8 cellular contexts compared by ENCODE assay signal in the genomic region with DNA sequence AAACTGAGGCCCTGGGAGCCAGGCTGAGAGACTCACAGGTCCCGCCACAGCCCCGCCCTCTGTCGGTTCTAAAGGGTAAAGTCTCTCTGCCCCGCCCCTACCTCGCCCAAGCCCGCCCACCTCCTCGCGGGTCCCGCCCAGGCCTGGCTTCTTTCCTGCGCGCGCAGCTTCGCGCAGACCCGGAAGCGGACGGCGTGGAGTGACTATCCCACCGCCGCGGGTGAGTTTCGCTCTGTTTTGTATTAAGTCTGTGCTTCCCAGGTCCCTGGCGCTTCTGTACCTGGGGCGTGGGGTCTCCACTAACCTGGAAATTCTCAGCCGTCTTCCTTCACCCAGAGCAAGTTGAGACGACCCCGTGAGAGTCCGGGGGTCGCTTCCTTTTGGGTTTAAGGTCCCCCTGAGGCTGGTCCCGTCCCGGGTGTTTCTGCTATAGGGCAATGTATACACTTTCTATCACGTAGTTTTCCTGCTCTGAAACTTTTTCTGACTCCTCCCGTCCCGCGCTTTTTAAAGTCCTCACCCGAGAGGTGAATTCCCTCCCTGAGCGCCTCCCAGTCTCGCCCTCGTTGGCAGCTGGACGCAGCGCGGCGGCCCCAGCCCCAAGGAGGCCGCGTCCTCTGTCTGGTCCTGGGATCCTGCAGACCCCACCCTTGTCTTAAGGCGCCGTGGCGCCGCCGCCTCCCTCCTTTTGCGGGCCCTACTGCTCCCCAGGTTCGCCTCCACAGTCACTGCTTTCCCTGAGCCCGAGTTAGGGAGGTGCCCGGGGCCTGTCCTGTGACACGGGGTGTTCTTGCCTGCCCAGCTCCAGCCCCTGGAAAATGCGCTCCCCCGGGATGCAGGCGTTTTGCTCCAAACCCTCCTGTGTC. TPM values are rescaled to one million over a fixed set of nuclear protein-coding genes. Genes with fewer than 3 reads are reported as not detected.
DNase-seq lines count a peak whose midpoint lies in the region; TF ChIP-seq lines count a peak whose summit lies in the region.

TSS of gene ZNF765 (plus strand) at position 176 of the 866 bp plus-strand sequence. CDS start 2,867 bp downstream, outside the sequence.

- no peaks in the 10 kb centered on the region for H3K27me3 ChIP-seq in GM06990 (replicated peaks; ENCODE audit: control insufficient read depth, insufficient read depth, low read length)
- no peaks in the 10 kb centered on the region for H3K27me3 ChIP-seq in SK-N-SH (ENCODE audit: insufficient read depth)
- H3K27me3 ChIP-seq in osteoblast (ENCODE audit: insufficient read depth, low read length) = no peaks in the 10 kb centered on the region
- H3K27me3 ChIP-seq in testis = no peaks in the 10 kb centered on the region

- peaks cover 39% of the 10 kb centered on the region for H3K4me1 Mint-ChIP-seq in activated naive CD4-positive, alpha-beta T cell treated with anti-CD3 and anti-CD28 coated beads, Interleukin-2, amount 50 U/mL, for 24 hours
- peaks cover 12% of the 10 kb centered on the region for H3K4me1 Mint-ChIP-seq in glutamatergic neuron (ENCODE audit: low read depth, unreplicated experiment)

- intact Hi-C loops in testis (cut with DNase I; ENCODE audit: low total_unique reads) = no loop called here

- H3K4me3 Mint-ChIP-seq in activated naive CD4-positive, alpha-beta T cell treated with anti-CD3 and anti-CD28 coated beads, Interleukin-2, amount 50 U/mL, for 24 hours = peak within 1 kb of the TSS; percentile 95
- H3K4me3 Mint-ChIP-seq in glutamatergic neuron (ENCODE audit: unreplicated experiment) = peak within 1 kb of the TSS; percentile 96

- H3F3A ChIP-seq in SK-N-SH (replicated peaks; ENCODE audit: insufficient read depth) = peaks cover 10% of the 10 kb centered on the region

- no peaks in the 10 kb centered on the region for H3K9me2 ChIP-seq in SK-N-SH

- 0 out of 2 replicates have a peak, but pooled peaks have one; percentile 22 for TF ChIP-seq RAD21 in SK-N-SH (IDR thresholded peaks at IDR 0.05; ENCODE audit: low read length)

- H3K27me3 Mint-ChIP-seq in activated naive CD4-positive, alpha-beta T cell treated with anti-CD3 and anti-CD28 coated beads, Interleukin-2, amount 50 U/mL, for 24 hours = no peaks in the 10 kb centered on the region
- H3K27me3 Mint-ChIP-seq in glutamatergic neuron (ENCODE audit: unreplicated experiment) = peaks cover 5% of the 10 kb centered on the region

- H3K4me2 ChIP-seq in SK-N-SH = peak within 1 kb of the TSS; percentile 95
- H3K4me2 ChIP-seq in osteoblast (ENCODE audit: insufficient read depth, low read length) = peak within 1 kb of the TSS; percentile 97

- WGBS in SK-N-SH (ENCODE audit: low lambda C conversion rate) = 1% methylated on average over 30 of the region's 58 CpGs
- WGBS in testis, 2 donors = 0% methylated on average over 51 to 58 of the region's 58 CpGs

- DNase-seq in GM06990 (ENCODE audit: extremely low read depth, insufficient read length) (peak; percentile 90), HEK293T (ENCODE audit: extremely low spot score) (peak; percentile 88), NB4 (ENCODE audit: low read depth) (peak; percentile 89), SK-N-SH (peak; percentile 96), glutamatergic neuron (peak; percentile 97), osteoblast (ENCODE audit: insufficient read length, low spot score, missing footprints) (peak; percentile 97), testis (peak; percentile 98)

- H4K20me1 ChIP-seq in SK-N-SH (ENCODE audit: insufficient read depth) (no peaks in the 10 kb centered on the region), osteoblast (ENCODE audit: insufficient read depth, low read length) (no peaks in the 10 kb centered on the region)

- no peak for TF ChIP-seq EP300 in SK-N-SH (IDR thresholded peaks at IDR 0.05; ENCODE audit: borderline replicate concordance in 1 of 2, low read depth in 1 of 2, low read length in 1 of 2)

- peaks cover 20% of the 10 kb centered on the region for H3K79me2 ChIP-seq in SK-N-SH (ENCODE audit: insufficient read depth)
- H3K79me2 ChIP-seq in osteoblast (ENCODE audit: insufficient read depth, low read length) = peaks cover 19% of the 10 kb centered on the region

- peak; percentile 87 for TF ChIP-seq POLR2A in NB4 (IDR thresholded peaks at IDR 0.05; ENCODE audit: extremely low read depth, insufficient read length)
- peak; percentile 36 for TF ChIP-seq POLR2A in testis (IDR thresholded peaks at IDR 0.05)

- peak; percentile 50 for TF ChIP-seq CTCF in GM06990 (IDR thresholded peaks at IDR 0.05; ENCODE audit: insufficient read depth, low read length, poor library complexity, severe bottlenecking)
- TF ChIP-seq CTCF in NB4 (IDR thresholded peaks at IDR 0.05; ENCODE audit: low read depth, low read length) = peak; percentile 2
- TF ChIP-seq CTCF in SK-N-SH (IDR thresholded peaks at IDR 0.05) = peak; percentile 46
- TF ChIP-seq CTCF in glutamatergic neuron (IDR thresholded peaks at IDR 0.05; ENCODE audit: partially characterized antibody, unreplicated experiment) = peak; percentile 82
- TF ChIP-seq CTCF in osteoblast (IDR thresholded peaks at IDR 0.05; ENCODE audit: extremely low read depth, low read depth, low read length) = peak; percentile 29
- peak; percentile 50 to 57 (median 55) for TF ChIP-seq CTCF in testis (IDR thresholded peaks at IDR 0.05)

- peak within 1 kb of the TSS; percentile 77 for H3K9ac ChIP-seq in SK-N-SH

- peaks cover 0 to 11% of the 10 kb centered on the region in 2 experiments; a peak in 1 of 4 replicates for H3K4me1 ChIP-seq in SK-N-SH (ENCODE audit: control insufficient read depth in 1 of 2, insufficient read depth in 2 of 2, low read depth in 1 of 2, low read length in 1 of 2)
- H3K4me1 ChIP-seq in osteoblast (ENCODE audit: insufficient read depth, low read length) = peaks cover 12% of the 10 kb centered on the region
- H3K4me1 ChIP-seq in testis = peaks cover 9% of the 10 kb centered on the region

- CTCF ChIA-PET in HEK293T (lab: Yijun Ruan, JAX) (no interaction called here), SK-N-SH (lab: Yijun Ruan, JAX) (interaction anchor here (1.0 to 1.6 kb wide), 5 partner anchors 30 to 351 kb away, joined by 3 to 5 read pairs (median 3); no protein-coding TSS in a partner anchor)

- H2AFZ ChIP-seq in SK-N-SH (ENCODE audit: low read depth) (peak within 1 kb of the TSS; percentile 99), osteoblast (ENCODE audit: low read length) (peak within 1 kb of the TSS; percentile 96)

- H3K9me3 Mint-ChIP-seq in activated naive CD4-positive, alpha-beta T cell treated with anti-CD3 and anti-CD28 coated beads, Interleukin-2, amount 50 U/mL, for 24 hours = peaks cover 3% of the 10 kb centered on the region
- peaks cover 11% of the 10 kb centered on the region for H3K9me3 Mint-ChIP-seq in glutamatergic neuron (ENCODE audit: unreplicated experiment)

- peaks cover 3% of the 10 kb centered on the region for H3K36me3 ChIP-seq in GM06990 (ENCODE audit: control insufficient read depth, insufficient read depth, low read length)
- peaks cover 0 to 19% of the 10 kb centered on the region in 2 experiments for H3K36me3 ChIP-seq in SK-N-SH (replicated peaks in 1 of 2; ENCODE audit: control insufficient read depth in 1 of 2, insufficient read depth in 2 of 2, low read length in 1 of 2)
- peaks cover 13% of the 10 kb centered on the region for H3K36me3 ChIP-seq in osteoblast (ENCODE audit: insufficient read depth, low read length)
- peaks cover 4% of the 10 kb centered on the region for H3K36me3 ChIP-seq in testis (ENCODE audit: low read depth, missing control alignments)

- peak within 1 kb of the TSS; percentile 94 for H3K27ac Mint-ChIP-seq in activated naive CD4-positive, alpha-beta T cell treated with anti-CD3 and anti-CD28 coated beads, Interleukin-2, amount 50 U/mL, for 24 hours
- H3K27ac Mint-ChIP-seq in glutamatergic neuron (ENCODE audit: unreplicated experiment) = peak within 1 kb of the TSS; percentile 97

- peak within 1 kb of the TSS; percentile 64 to 83 for H3K27ac ChIP-seq in SK-N-SH (ENCODE audit: low read depth in 2 of 2, low read length in 1 of 2)
- peak within 1 kb of the TSS; percentile 70 for H3K27ac ChIP-seq in osteoblast (ENCODE audit: low read depth, low read length)
- peak within 1 kb of the TSS; percentile 63 to 84 for H3K27ac ChIP-seq in testis

- peaks cover 14% of the 10 kb centered on the region for H3K36me3 Mint-ChIP-seq in activated naive CD4-positive, alpha-beta T cell treated with anti-CD3 and anti-CD28 coated beads, Interleukin-2, amount 50 U/mL, for 24 hours
- no peaks in the 10 kb centered on the region for H3K36me3 Mint-ChIP-seq in glutamatergic neuron (ENCODE audit: unreplicated experiment)

- POLR2A ChIA-PET in HEK293T (lab: Yijun Ruan, JAX) (no interaction called here), SK-N-SH (lab: Yijun Ruan, JAX) (no interaction called here)

- no peaks in the 10 kb centered on the region for H3K9me3 ChIP-seq in SK-N-SH
- no peaks in the 10 kb centered on the region for H3K9me3 ChIP-seq in osteoblast (ENCODE audit: low read depth, low read length)
- no peaks in the 10 kb centered on the region for H3K9me3 ChIP-seq in testis

- H3K4me3 ChIP-seq in GM06990 (replicated peaks; ENCODE audit: low read depth, low read length) = peak within 1 kb of the TSS; percentile 73
- peak within 1 kb of the TSS; percentile 86 for H3K4me3 ChIP-seq in NB4 (ENCODE audit: low read depth, low read length)
- H3K4me3 ChIP-seq in SK-N-SH (ENCODE audit: low read depth in 2 of 2, low read length in 1 of 2) = peak within 1 kb of the TSS; percentile 65 to 80
- H3K4me3 ChIP-seq in osteoblast (ENCODE audit: insufficient read depth, low read length) = peak within 1 kb of the TSS; percentile 92
- peak within 1 kb of the TSS; percentile 76 to 85 for H3K4me3 ChIP-seq in testis

TF ChIP-seq in HEK293T, 16 proteins besides CTCF, POLR2A, EP300 and RAD21:
- TF ChIP-seq L3MBTL2 (conservative IDR thresholded peaks at IDR 0.05) = peak; percentile 25; the same call in 1 of the 2 replicates
- TF ChIP-seq ELF4 (IDR thresholded peaks at IDR 0.05) = peak; percentile 86
- no peak for TF ChIP-seq NFRKB (IDR thresholded peaks at IDR 0.05)
- TF ChIP-seq LEF1 (IDR thresholded peaks at IDR 0.05; ENCODE audit: borderline replicate concordance) = no peak

TF ChIP-seq in SK-N-SH, 30 proteins besides CTCF, POLR2A, EP300 and RAD21 (continues in another document):
- no peak for TF ChIP-seq FOXM1 (IDR thresholded peaks at IDR 0.05; ENCODE audit: low read depth)
- no peak for TF ChIP-seq TAF1 (IDR thresholded peaks at IDR 0.05; ENCODE audit: borderline replicate concordance, low read depth, low read length)
- no peak for TF ChIP-seq GABPA (IDR thresholded peaks at IDR 0.05; ENCODE audit: low read depth)

RNA-seq across cellular contexts. Expression of gene ZNF765, which starts in this region (rescaled TPM):
- polyA plus RNA-seq in SK-N-SH (2012; rRNA removed) = 2.3 and 3.5 TPM in 2 replicates
- 2.1 and 2.4 TPM in 2 replicates for polyA plus RNA-seq in SK-N-SH (2012; cell fraction: cytosol; rRNA removed)
- 9.0 and 9.2 TPM in 2 replicates for polyA plus RNA-seq in SK-N-SH (2012; cell fraction: nucleus; rRNA removed)
- 21.4 TPM for total RNA-seq in glutamatergic neuron (ENCODE audit: unreplicated experiment)
- total RNA-seq in osteoblast = 15.6 TPM in 2 replicates
- total RNA-seq in testis = 10 to 100 TPM; 21.9 to 22.4 TPM
- 6.5 TPM for polyA plus RNA-seq in testis (ENCODE audit: insufficient read depth, low read depth, low replicate concordance)

Comparison
In these comparisons a context has a peak if more than half of its experiments do, and no peak if none do; other contexts are left out.
1. Peak in every context shown above with its lines: DNase-seq, H3K4me3 ChIP-seq and H3K27ac ChIP-seq.
2. CTCF ChIP-seq: peak in every context shown above with its lines; median percentile 82 in glutamatergic neuron; 55 in testis; 50 in GM06990; 46 in SK-N-SH; 29 in osteoblast; 2 in NB4.